8 cellular contexts compared by ENCODE assay signal in the genomic region with DNA sequence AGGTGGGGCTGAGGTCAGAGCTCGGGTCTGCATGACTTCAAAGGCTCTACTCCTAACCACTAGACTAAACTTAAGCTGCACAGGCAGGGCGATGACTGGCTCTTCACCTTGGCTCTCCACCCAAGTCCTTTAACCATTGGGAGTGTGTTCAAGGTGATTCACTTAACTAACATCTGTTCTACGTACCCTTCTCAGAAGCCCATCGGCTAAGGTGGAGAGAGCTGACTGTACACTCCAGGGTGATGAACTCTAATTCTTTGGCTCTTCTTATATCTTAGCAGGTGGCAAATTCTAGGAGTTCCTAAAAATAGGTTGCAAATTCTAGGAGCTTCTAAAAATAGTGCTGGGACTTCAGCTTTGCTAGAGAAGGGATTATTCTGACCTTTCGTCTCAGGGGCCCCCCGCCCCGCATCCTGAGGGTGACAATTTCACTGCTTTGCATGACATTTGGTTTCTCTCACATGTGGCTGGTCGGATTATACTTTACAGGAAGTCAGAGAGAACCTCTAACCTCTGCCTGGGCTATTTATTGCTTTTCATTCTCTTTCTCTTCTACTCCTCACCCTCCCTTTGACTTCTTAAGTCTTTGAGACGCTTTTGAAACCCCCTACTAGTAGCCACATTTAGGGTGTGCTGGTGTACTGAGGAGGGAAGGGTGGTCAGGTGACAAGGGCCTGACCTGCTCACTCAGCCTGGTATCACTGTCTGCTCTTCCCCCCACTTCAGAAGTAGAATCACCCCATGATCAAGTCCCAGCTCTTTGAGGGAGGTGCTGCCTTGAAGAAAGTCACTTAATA. TPM values are rescaled to one million over a fixed set of nuclear protein-coding genes. Genes with fewer than 3 reads are reported as not detected.
DNase-seq lines count a peak whose midpoint lies in the region; ATAC-seq, FAIRE-seq and TF ChIP-seq lines count a peak whose summit lies in the region.

No MANE protein-coding gene starts in this region.

- peaks cover 5% of the 10 kb centered on the region for H3K9me3 Mint-ChIP-seq in astrocyte (ENCODE audit: unreplicated experiment)
- H3K9me3 Mint-ChIP-seq in Calu3 (ENCODE audit: low read depth, unreplicated experiment): no peaks in the 10 kb centered on the region

- CTCF ChIA-PET in Calu3 (lab: Charles Lee) (no interaction called here), A673 (lab: Charles Lee) (no interaction called here)

- H3K27ac ChIP-seq in astrocyte (ENCODE audit: low read depth, low read length): no peak overlapping the region
- no peak overlapping the region for H3K27ac ChIP-seq in smooth muscle cell (ENCODE audit: low read depth)
- no peak overlapping the region for H3K27ac ChIP-seq in tibial nerve
- no peak overlapping the region for H3K27ac ChIP-seq in A673 (ENCODE audit: low read depth, low read length, poor library complexity, severe bottlenecking)

- H3K27me3 ChIP-seq in Loucy (ENCODE audit: insufficient read depth, low read length, poor library complexity, severe bottlenecking) (no peaks in the 10 kb centered on the region), astrocyte (ENCODE audit: insufficient read depth, low read length) (peaks cover 3% of the 10 kb centered on the region), smooth muscle cell (ENCODE audit: low read depth) (no peaks in the 10 kb centered on the region), tibial nerve (no peaks in the 10 kb centered on the region), A673 (replicated peaks; ENCODE audit: insufficient read depth, low read depth, low read length, poor library complexity) (no peaks in the 10 kb centered on the region)

- H3K4me3 ChIP-seq in GM12875 (ENCODE audit: low read depth, low read length) (peak overlapping the region; percentile 0), Loucy (ENCODE audit: low read length, poor library complexity, severe bottlenecking) (peak overlapping the region; percentile 58), astrocyte (ENCODE audit: insufficient read depth, low read depth, low read length) (no peak overlapping the region), smooth muscle cell (no peak overlapping the region), tibial nerve (no peak overlapping the region), A673 (ENCODE audit: low read depth, low read length, poor library complexity, severe bottlenecking) (no peak overlapping the region)

- no peaks in the 10 kb centered on the region for H3K9me3 ChIP-seq in Loucy (ENCODE audit: insufficient read depth, low read depth, low read length)
- H3K9me3 ChIP-seq in astrocyte (ENCODE audit: insufficient read depth, low read depth, low read length): no peaks in the 10 kb centered on the region
- H3K9me3 ChIP-seq in smooth muscle cell (replicated peaks; ENCODE audit: low read depth): no peaks in the 10 kb centered on the region
- no peaks in the 10 kb centered on the region for H3K9me3 ChIP-seq in tibial nerve
- H3K9me3 ChIP-seq in A673 (ENCODE audit: low read depth, low read length, poor library complexity, severe bottlenecking): no peaks in the 10 kb centered on the region

- H3K4me1 ChIP-seq in Loucy (ENCODE audit: insufficient read depth, low read length, poor library complexity, severe bottlenecking) (peaks cover 28% of the 10 kb centered on the region), astrocyte (ENCODE audit: insufficient read depth, low read length) (peaks cover 11% of the 10 kb centered on the region), smooth muscle cell (ENCODE audit: low read depth) (no peaks in the 10 kb centered on the region), tibial nerve (peaks cover 0 to 3% (median 0%) of the 10 kb centered on the region in 4 donors), A673 (ENCODE audit: insufficient read depth, low read length, poor library complexity, severe bottlenecking) (no peaks in the 10 kb centered on the region)

- H3K9me2 ChIP-seq in Loucy (replicated peaks; ENCODE audit: low read depth, low read length): no peaks in the 10 kb centered on the region

- peak overlapping the region; percentile 78 for H3K4me2 ChIP-seq in Loucy (ENCODE audit: low read depth, low read length, poor library complexity, severe bottlenecking)
- no peak overlapping the region for H3K4me2 ChIP-seq in astrocyte (ENCODE audit: low read length)
- H3K4me2 ChIP-seq in smooth muscle cell: no peak overlapping the region

- peaks cover 8% of the 10 kb centered on the region for H3K4me1 Mint-ChIP-seq in astrocyte (ENCODE audit: low read depth, unreplicated experiment)
- no peaks in the 10 kb centered on the region for H3K4me1 Mint-ChIP-seq in Calu3 (ENCODE audit: low read depth, unreplicated experiment)

- WGBS in smooth muscle cell (ENCODE audit: low lambda C conversion rate): 83% methylated on average over 9 of the region's 9 CpGs
- WGBS in tibial nerve, 2 donors: 81 to 82% methylated on average over 9 of the region's 9 CpGs

- intact Hi-C loops in Calu3 (cut with micrococcal nuclease; ENCODE audit: unreplicated experiment) (no loop called here), A673 (cut with micrococcal nuclease; ENCODE audit: unreplicated experiment) (no loop called here)

- H3K9ac ChIP-seq in Loucy (ENCODE audit: low read depth, low read length, poor library complexity, severe bottlenecking) (peak overlapping the region; percentile 48), astrocyte (ENCODE audit: low read length) (no peak overlapping the region), smooth muscle cell (ENCODE audit: low read depth) (no peak overlapping the region)

- H3K27me3 Mint-ChIP-seq in astrocyte (ENCODE audit: low read depth, unreplicated experiment) (peaks cover 7% of the 10 kb centered on the region), Calu3 (ENCODE audit: unreplicated experiment) (peaks cover 10% of the 10 kb centered on the region)

- H3F3A ChIP-seq in Loucy (ENCODE audit: low read depth) (peaks cover 3% of the 10 kb centered on the region; the same call in 1 of the 2 replicates), smooth muscle cell (ENCODE audit: low read depth) (no peaks in the 10 kb centered on the region)

- H4K20me1 ChIP-seq in Loucy (ENCODE audit: insufficient read depth, low read length, poor library complexity, severe bottlenecking) (no peaks in the 10 kb centered on the region), astrocyte (ENCODE audit: insufficient read depth, low read length) (no peaks in the 10 kb centered on the region), smooth muscle cell (ENCODE audit: low read depth) (no peaks in the 10 kb centered on the region)

- peak overlapping the region; percentile 44 for H2AFZ ChIP-seq in Loucy (ENCODE audit: low read length)
- no peak overlapping the region for H2AFZ ChIP-seq in astrocyte (ENCODE audit: low read depth, low read length)
- no peak overlapping the region for H2AFZ ChIP-seq in smooth muscle cell (ENCODE audit: low read depth)

- no peak for TF ChIP-seq EP300 in tibial nerve (IDR thresholded peaks at IDR 0.05)

- H3K4me3 Mint-ChIP-seq in astrocyte (ENCODE audit: unreplicated experiment): no peak overlapping the region
- H3K4me3 Mint-ChIP-seq in Calu3 (ENCODE audit: low read depth, unreplicated experiment): no peak overlapping the region

- H3K79me2 ChIP-seq in Loucy (ENCODE audit: insufficient read depth, low read length): no peaks in the 10 kb centered on the region
- no peaks in the 10 kb centered on the region for H3K79me2 ChIP-seq in astrocyte (ENCODE audit: insufficient read depth, low read length)
- no peaks in the 10 kb centered on the region for H3K79me2 ChIP-seq in smooth muscle cell (ENCODE audit: low read depth)

- FAIRE-seq in astrocyte (lab: Jason Lieb, UNC): no peak

- TF ChIP-seq CTCF in GM12875 (IDR thresholded peaks at IDR 0.05; ENCODE audit: borderline replicate concordance, insufficient read depth, low read depth, low read length) (no peak), Loucy (conservative IDR thresholded peaks at IDR 0.05; ENCODE audit: low read length) (no peak), astrocyte (IDR thresholded peaks at IDR 0.05; ENCODE audit: insufficient read depth, low read depth, low read length) (no peak), smooth muscle cell (IDR thresholded peaks at IDR 0.05; ENCODE audit: borderline replicate concordance, insufficient read depth, poor library complexity, severe bottlenecking) (no peak), Calu3 (IDR thresholded peaks at IDR 0.05; ENCODE audit: unreplicated experiment) (no peak), tibial nerve (IDR thresholded peaks at IDR 0.05) (no peak), A673 (conservative IDR thresholded peaks at IDR 0.05; ENCODE audit: low read depth, low read length) (no peak)

- no peak for TF ChIP-seq POLR2A in tibial nerve (IDR thresholded peaks at IDR 0.05)

- POLR2A ChIA-PET in A673 (lab: Charles Lee; ENCODE audit: low non-redundant PET): no interaction called here

- H3K36me3 Mint-ChIP-seq in astrocyte (ENCODE audit: low read depth, unreplicated experiment) (peaks cover 1% of the 10 kb centered on the region), Calu3 (ENCODE audit: insufficient read depth, unreplicated experiment) (no peaks in the 10 kb centered on the region)

- no peak overlapping the region for H3K27ac Mint-ChIP-seq in astrocyte (ENCODE audit: unreplicated experiment)
- no peak overlapping the region for H3K27ac Mint-ChIP-seq in Calu3 (ENCODE audit: unreplicated experiment)

- peak; percentile 76 for ATAC-seq in GM21619 (IDR thresholded peaks at IDR 0.05; ENCODE audit: unreplicated experiment)

- BruUV-seq in Calu3 (replicated peaks; lab: Mats Ljungman, UMichigan) (no TSS peak), A673 (replicated peaks; lab: Mats Ljungman, UMichigan) (no TSS peak)

- H3K36me3 ChIP-seq in Loucy (ENCODE audit: insufficient read depth, low read length): no peaks in the 10 kb centered on the region
- no peaks in the 10 kb centered on the region for H3K36me3 ChIP-seq in astrocyte (ENCODE audit: insufficient read depth, low read length)
- no peaks in the 10 kb centered on the region for H3K36me3 ChIP-seq in smooth muscle cell (ENCODE audit: low read depth)
- no peaks in the 10 kb centered on the region for H3K36me3 ChIP-seq in tibial nerve
- no peaks in the 10 kb centered on the region for H3K36me3 ChIP-seq in A673 (ENCODE audit: insufficient read depth, low read length, poor library complexity, severe bottlenecking)

- DNase-seq in astrocyte (ENCODE audit: low read depth) (peak; percentile 88), smooth muscle cell (lab: John Stamatoyannopoulos, UW; ENCODE audit: unreplicated experiment) (no peak), Calu3 (no peak), tibial nerve (ENCODE audit: low spot score in 2 of 2) (no peak), A673 (ENCODE audit: low spot score) (no peak)

RNA-seq across cellular contexts. Expression of a gene that starts 55.5 kb away (rescaled TPM):
- total RNA-seq in astrocyte: 10.5 and 11.4 TPM in 2 replicates
- 15.6 and 16.1 TPM in 2 replicates for total RNA-seq in smooth muscle cell
- polyA plus RNA-seq in smooth muscle cell: 13.3 and 15.1 TPM in 2 replicates
- 0.40 and 1.1 TPM in 2 replicates for total RNA-seq in Calu3 (2022)
- total RNA-seq in tibial nerve: 10 to 100 TPM in 1 of 4 donors, 1 to 10 TPM in 3; 2.1 to 17.3 (median 5.6) TPM
- total RNA-seq in A673 (2021): not detected in 2 replicates

Comparison
In these comparisons a context has a peak if more than half of its experiments do, and no peak if none do; other contexts are left out.
1. H3K4me3 ChIP-seq: peak in GM12875 (single experiment) and Loucy (single experiment); none in astrocyte (single experiment), smooth muscle cell (single experiment), tibial nerve (0 of 4) and A673 (single experiment).